ENCODE assay signal across 8 cellular contexts in the genomic region with DNA sequence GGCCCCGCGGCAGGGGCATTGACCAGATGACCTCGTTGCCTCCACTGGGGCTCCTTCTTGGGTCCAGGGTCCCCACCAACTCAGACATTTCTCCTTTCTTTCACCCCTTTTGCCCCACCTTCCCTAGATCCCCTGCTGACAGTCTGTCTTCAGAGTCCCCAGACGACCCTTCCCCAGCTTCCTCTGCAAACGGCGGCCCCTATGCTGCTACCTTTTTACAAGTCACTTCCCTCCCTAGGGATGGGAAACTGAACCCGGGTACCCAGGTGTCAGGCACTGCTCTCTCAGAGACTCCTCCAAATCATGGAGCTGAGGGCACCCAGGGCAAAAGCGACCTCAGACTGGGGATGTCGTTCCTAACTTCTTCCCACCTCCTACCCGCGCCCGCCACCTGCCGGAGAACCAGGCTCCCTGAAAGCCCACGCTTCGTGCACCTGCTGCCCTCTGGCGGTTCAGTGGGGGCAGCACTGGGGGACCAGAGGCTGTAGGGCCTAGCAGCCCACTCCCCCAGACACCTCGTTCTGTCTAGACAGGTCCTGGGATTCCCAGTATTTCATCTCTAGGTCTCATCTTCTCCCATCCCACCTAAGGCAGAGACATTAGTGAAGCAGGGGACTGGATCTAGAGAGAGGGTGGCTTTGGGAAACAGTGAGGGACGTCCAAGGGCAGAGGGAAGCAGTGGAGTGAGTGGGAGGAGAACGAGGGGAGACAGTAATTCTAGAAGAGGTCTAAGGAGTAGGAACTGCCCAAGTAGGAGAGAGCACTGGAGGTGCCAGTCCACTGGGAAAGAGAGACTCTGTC. TPM values are rescaled to one million over a fixed set of nuclear protein-coding genes. Genes with fewer than 3 reads are reported as not detected.
DNase-seq lines count a peak whose midpoint lies in the region; ATAC-seq and TF ChIP-seq lines count a peak whose summit lies in the region.

No MANE protein-coding gene starts in this region.

- H3K27ac Mint-ChIP-seq in activated naive CD4-positive, alpha-beta T cell treated with anti-CD3 and anti-CD28 coated beads, Interleukin-2, amount 50 U/mL, for 24 hours: peak overlapping the region; percentile 23
- peak overlapping the region; percentile 40 for H3K27ac Mint-ChIP-seq in glutamatergic neuron (ENCODE audit: unreplicated experiment)

- peak overlapping the region; percentile 6 for H3K27ac ChIP-seq in osteoblast (ENCODE audit: low read depth, low read length)
- H3K27ac ChIP-seq in suprapubic skin: peak overlapping the region; percentile 66

- H3K27me3 ChIP-seq in MG63: no peaks in the 10 kb centered on the region
- no peaks in the 10 kb centered on the region for H3K27me3 ChIP-seq in osteoblast (ENCODE audit: insufficient read depth, low read length)
- H3K27me3 ChIP-seq in suprapubic skin: no peaks in the 10 kb centered on the region

- H3K4me1 ChIP-seq in osteoblast (ENCODE audit: insufficient read depth, low read length) (peaks cover 16% of the 10 kb centered on the region), suprapubic skin (peaks cover 73% of the 10 kb centered on the region)

- H3K4me2 ChIP-seq in osteoblast (ENCODE audit: insufficient read depth, low read length): peak overlapping the region; percentile 80

- H3K9me3 ChIP-seq in MG63 (no peaks in the 10 kb centered on the region), osteoblast (ENCODE audit: low read depth, low read length) (no peaks in the 10 kb centered on the region), suprapubic skin (no peaks in the 10 kb centered on the region)

- peaks cover 5% of the 10 kb centered on the region for H3K4me1 Mint-ChIP-seq in activated naive CD4-positive, alpha-beta T cell treated with anti-CD3 and anti-CD28 coated beads, Interleukin-2, amount 50 U/mL, for 24 hours
- H3K4me1 Mint-ChIP-seq in glutamatergic neuron (ENCODE audit: low read depth, unreplicated experiment): peaks cover 21% of the 10 kb centered on the region

- peak; percentile 68 for ATAC-seq in GM21717 (IDR thresholded peaks at IDR 0.05; ENCODE audit: unreplicated experiment)

- DNase-seq in Caki2 (ENCODE audit: low read depth) (peak; percentile 86), MG63 (peak; percentile 85), SK-N-DZ (ENCODE audit: low spot score) (peak; percentile 88), glutamatergic neuron (peak; percentile 98), osteoblast (ENCODE audit: insufficient read length, low spot score, missing footprints) (peak; percentile 99), suprapubic skin (ENCODE audit: low spot score in 2 of 2) (peak; percentile 95 to 96)

- H3K4me3 ChIP-seq in MG63: peak overlapping the region; percentile 22
- peak overlapping the region; percentile 66 for H3K4me3 ChIP-seq in osteoblast (ENCODE audit: insufficient read depth, low read length)
- peak overlapping the region; percentile 45 for H3K4me3 ChIP-seq in suprapubic skin

- peak; percentile 98 for TF ChIP-seq CTCF in glutamatergic neuron (IDR thresholded peaks at IDR 0.05; ENCODE audit: partially characterized antibody, unreplicated experiment)
- peak; percentile 100 for TF ChIP-seq CTCF in osteoblast (IDR thresholded peaks at IDR 0.05; ENCODE audit: extremely low read depth, low read depth, low read length)
- TF ChIP-seq CTCF in suprapubic skin (IDR thresholded peaks at IDR 0.05): peak; percentile 99 to 100

- no peaks in the 10 kb centered on the region for H3K79me2 ChIP-seq in osteoblast (ENCODE audit: insufficient read depth, low read length)

- H3K36me3 Mint-ChIP-seq in activated naive CD4-positive, alpha-beta T cell treated with anti-CD3 and anti-CD28 coated beads, Interleukin-2, amount 50 U/mL, for 24 hours: no peaks in the 10 kb centered on the region
- peaks cover 4% of the 10 kb centered on the region for H3K36me3 Mint-ChIP-seq in glutamatergic neuron (ENCODE audit: unreplicated experiment)

- no peaks in the 10 kb centered on the region for H3K36me3 ChIP-seq in MG63
- H3K36me3 ChIP-seq in osteoblast (ENCODE audit: insufficient read depth, low read length): no peaks in the 10 kb centered on the region
- peaks cover 9% of the 10 kb centered on the region for H3K36me3 ChIP-seq in suprapubic skin

- TF ChIP-seq EP300 in suprapubic skin (IDR thresholded peaks at IDR 0.05): no peak

- WGBS in suprapubic skin: 22% methylated on average over 12 of the region's 19 CpGs

- H4K20me1 ChIP-seq in osteoblast (ENCODE audit: insufficient read depth, low read length): no peaks in the 10 kb centered on the region

- in situ Hi-C loops in Caki2 (cut with HindIII; ENCODE audit: low pct_unique_long_range_greater_than_20kb, low sequenced_read_pairs): no loop called here

- H2AFZ ChIP-seq in osteoblast (ENCODE audit: low read length): peak overlapping the region; percentile 58

- H3K9me3 Mint-ChIP-seq in activated naive CD4-positive, alpha-beta T cell treated with anti-CD3 and anti-CD28 coated beads, Interleukin-2, amount 50 U/mL, for 24 hours: no peaks in the 10 kb centered on the region
- peaks cover 6% of the 10 kb centered on the region for H3K9me3 Mint-ChIP-seq in glutamatergic neuron (ENCODE audit: unreplicated experiment)

- H3K27me3 Mint-ChIP-seq in activated naive CD4-positive, alpha-beta T cell treated with anti-CD3 and anti-CD28 coated beads, Interleukin-2, amount 50 U/mL, for 24 hours: no peaks in the 10 kb centered on the region
- peaks cover 9% of the 10 kb centered on the region for H3K27me3 Mint-ChIP-seq in glutamatergic neuron (ENCODE audit: unreplicated experiment)

- H3K4me3 Mint-ChIP-seq in activated naive CD4-positive, alpha-beta T cell treated with anti-CD3 and anti-CD28 coated beads, Interleukin-2, amount 50 U/mL, for 24 hours: peak overlapping the region; percentile 49
- peak overlapping the region; percentile 88 for H3K4me3 Mint-ChIP-seq in glutamatergic neuron (ENCODE audit: unreplicated experiment)

- no peak for TF ChIP-seq POLR2A in suprapubic skin (IDR thresholded peaks at IDR 0.05)

RNA-seq across cellular contexts. Expression of a gene that starts 4.9 kb away (rescaled TPM):
- 1.7 and 1.8 TPM in 2 replicates for total RNA-seq in Caki2 (2014; rRNA removed; shearing (Covaris generic); ENCODE audit: low replicate concordance)
- 0.89 TPM in 1 of 2 replicates, not detected in the other for total RNA-seq in MG63 (2014; rRNA removed; shearing (Covaris generic); ENCODE audit: low replicate concordance)
- polyA plus RNA-seq in SK-N-DZ (2014; cell fraction: cytosol; rRNA removed): 19.5 and 30.2 TPM in 2 replicates
- 7.6 and 21.2 TPM in 2 replicates for polyA plus RNA-seq in SK-N-DZ (2014; cell fraction: nucleus; rRNA removed)
- 26.6 TPM for total RNA-seq in glutamatergic neuron (ENCODE audit: unreplicated experiment)
- 0.72 and 0.88 TPM in 2 replicates for total RNA-seq in osteoblast
- 100 to 1,000 TPM in 3 of 4 donors, 10 to 100 TPM in 1; 99.5 to 134 (median 113) TPM for total RNA-seq in suprapubic skin

RNA-seq across cellular contexts. Expression of a gene that starts 15.3 kb away (rescaled TPM):
- total RNA-seq in Caki2 (2014; rRNA removed; shearing (Covaris generic); ENCODE audit: low replicate concordance): not detected in 2 replicates
- total RNA-seq in MG63 (2014; rRNA removed; shearing (Covaris generic); ENCODE audit: low replicate concordance): not detected in 2 replicates
- polyA plus RNA-seq in SK-N-DZ (2014; cell fraction: cytosol; rRNA removed): not detected in 2 replicates
- not detected in 2 replicates for polyA plus RNA-seq in SK-N-DZ (2014; cell fraction: nucleus; rRNA removed)
- total RNA-seq in glutamatergic neuron (ENCODE audit: unreplicated experiment): not detected
- 0.36 TPM in 1 of 2 replicates, not detected in the other for total RNA-seq in osteoblast
- 1 to 10 TPM in 1 of 4 donors, under 1 TPM in 3; 0.38 to 1.7 (median 0.73) TPM for total RNA-seq in suprapubic skin

RNA-seq across cellular contexts. Expression of a gene that starts 39.5 kb away (rescaled TPM):
- 35.8 and 44.7 TPM in 2 replicates for total RNA-seq in Caki2 (2014; rRNA removed; shearing (Covaris generic); ENCODE audit: low replicate concordance)
- 74.3 and 91.5 TPM in 2 replicates for total RNA-seq in MG63 (2014; rRNA removed; shearing (Covaris generic); ENCODE audit: low replicate concordance)
- polyA plus RNA-seq in SK-N-DZ (2014; cell fraction: cytosol; rRNA removed): 0.05 TPM in 1 of 2 replicates, not detected in the other
- 0.05 and 0.12 TPM in 2 replicates for polyA plus RNA-seq in SK-N-DZ (2014; cell fraction: nucleus; rRNA removed)
- total RNA-seq in glutamatergic neuron (ENCODE audit: unreplicated experiment) (1.8 TPM), osteoblast (336 and 401 TPM in 2 replicates), suprapubic skin (10 to 100 TPM; 16.3 to 36.4 (median 24.8) TPM)

RNA-seq across cellular contexts. Expression of a gene that starts 54.7 kb away (rescaled TPM):
- 366 and 493 TPM in 2 replicates for total RNA-seq in Caki2 (2014; rRNA removed; shearing (Covaris generic); ENCODE audit: low replicate concordance)
- total RNA-seq in MG63 (2014; rRNA removed; shearing (Covaris generic); ENCODE audit: low replicate concordance): 243 and 381 TPM in 2 replicates
- 181 and 301 TPM in 2 replicates for polyA plus RNA-seq in SK-N-DZ (2014; cell fraction: cytosol; rRNA removed)
- 131 and 141 TPM in 2 replicates for polyA plus RNA-seq in SK-N-DZ (2014; cell fraction: nucleus; rRNA removed)
- total RNA-seq in glutamatergic neuron (ENCODE audit: unreplicated experiment): 88.6 TPM
- total RNA-seq in osteoblast: 96.9 and 104 TPM in 2 replicates
- total RNA-seq in suprapubic skin: 10 to 100 TPM; 70.9 to 89.0 (median 77.6) TPM

Comparison
In these comparisons a context has a peak if more than half of its experiments do, and no peak if none do; other contexts are left out.
1. Peak in every context shown above with its lines: DNase-seq, ATAC-seq, H3K4me3 ChIP-seq and H3K27ac ChIP-seq.